Comparison of ENCODE assay signal across 8 cellular contexts in genomic region chr13:51070005-51070649, GRCh38. TPM values are rescaled to one million over a fixed set of nuclear protein-coding genes. Genes with fewer than 3 reads are reported as not detected.
A peak's percentile ranks its signal among the peaks of the same experiment; 100 is the strongest.
DNase-seq lines count a peak whose midpoint lies in the region; ATAC-seq, FAIRE-seq and TF ChIP-seq lines count a peak whose summit lies in the region.

No MANE protein-coding gene starts in this region.

- H3K9ac ChIP-seq in mammary epithelial cell (ENCODE audit: insufficient read depth, low read length): no peak overlapping the region
- no peak overlapping the region for H3K9ac ChIP-seq in keratinocyte (ENCODE audit: control insufficient read depth, extremely low read depth, insufficient read depth, low read length)

- WGBS in mammary epithelial cell (ENCODE audit: low coverage, missing lambda C conversion rate): 6% methylated on average over 11 of the region's 11 CpGs

- dilution Hi-C loops in mammary epithelial cell (cut with HindIII; ENCODE audit: low sequenced_read_pairs) (no loop called here), keratinocyte (cut with MboI; ENCODE audit: extremely low pct_ligation_motif_present, low sequenced_read_pairs) (no loop called here)

- intact Hi-C loops in mammary epithelial cell (cut with micrococcal nuclease): loop anchor here (1.0 to 5.0 kb wide), 6 partner anchors 101 to 1403 kb away; no protein-coding TSS in a partner anchor

- H3K4me2 ChIP-seq in mammary epithelial cell (ENCODE audit: insufficient read depth, low read depth, low read length) (no peak overlapping the region), keratinocyte (ENCODE audit: control insufficient read depth, extremely low read depth, insufficient read depth, low read depth, low read length) (no peak overlapping the region)

- H3K27ac ChIP-seq in mammary epithelial cell (ENCODE audit: insufficient read depth, low read depth, low read length) (no peak overlapping the region), keratinocyte (ENCODE audit: control insufficient read depth, insufficient read depth, low read length) (no peak overlapping the region)

- CTCF ChIA-PET in mammary epithelial cell (lab: Charles Lee; ENCODE audit: low non-redundant PET): no interaction called here

- in situ Hi-C loops in ACHN (cut with HindIII; ENCODE audit: low pct_ligation_motif_present, low pct_unique_long_range_greater_than_20kb, low sequenced_read_pairs): no loop called here
- in situ Hi-C loops in mammary epithelial cell (cut with MboI; ENCODE audit: low sequenced_read_pairs in 2 of 2): loop anchor here in 1 of 2 donors (25.0 kb wide), 3 partner anchors 258 to 1408 kb away; partner anchors contain the start of gene TRIM13

- H2AFZ ChIP-seq in mammary epithelial cell (ENCODE audit: low read depth, low read length) (peak overlapping the region; percentile 33), keratinocyte (ENCODE audit: control insufficient read depth, low read length) (no peak overlapping the region)

- H4K20me1 ChIP-seq in mammary epithelial cell (ENCODE audit: insufficient read depth, low read length) (no peaks in the 10 kb centered on the region), keratinocyte (ENCODE audit: control insufficient read depth, extremely low read depth, insufficient read depth, low read length) (no peaks in the 10 kb centered on the region)

- no peak overlapping the region for H3K4me3 ChIP-seq in WI38 (ENCODE audit: low read depth, low read length)
- no peak overlapping the region for H3K4me3 ChIP-seq in mammary epithelial cell (replicated peaks in 1 of 3; ENCODE audit: insufficient read depth in 1 of 3, low read depth in 2 of 3, low read length in 3 of 3)
- no peak overlapping the region for H3K4me3 ChIP-seq in keratinocyte (ENCODE audit: control insufficient read depth in 2 of 3, extremely low read depth in 1 of 3, insufficient read depth in 2 of 3, low read depth in 1 of 3, low read length in 3 of 3)

- BruUV-seq in mammary epithelial cell (replicated peaks; lab: Mats Ljungman, UMichigan): no TSS peak

- H3K79me2 ChIP-seq in mammary epithelial cell (ENCODE audit: insufficient read depth, low read length) (no peaks in the 10 kb centered on the region), keratinocyte (ENCODE audit: control insufficient read depth, insufficient read depth, low read length) (no peaks in the 10 kb centered on the region)

- H3K36me3 ChIP-seq in mammary epithelial cell (ENCODE audit: insufficient read depth, low read length): no peaks in the 10 kb centered on the region
- no peaks in the 10 kb centered on the region for H3K36me3 ChIP-seq in keratinocyte (ENCODE audit: control insufficient read depth in 2 of 2, extremely low read depth in 1 of 2, insufficient read depth in 2 of 2, low read length in 2 of 2)

- DNase-seq in ACHN (peak; percentile 75), NCI-H2196 (lab: John Stamatoyannopoulos, UW; ENCODE audit: unreplicated experiment) (peak; percentile 80), mammary epithelial cell (peak; percentile 64), keratinocyte (ENCODE audit: low read depth, low spot score) (peak; percentile 41)
- peak; percentile 65 to 75 for DNase-seq in stimulated activated CD4-positive, alpha-beta T cell treated with anti-CD3 and anti-CD28 coated beads, Interleukin-1b, Interleukin-23, amount 100 ng/mL, for 4 hours (ENCODE audit: low read depth in 2 of 2)

- ATAC-seq in GM18517 (IDR thresholded peaks at IDR 0.05; ENCODE audit: unreplicated experiment) (peak; percentile 78), HG03097 (IDR thresholded peaks at IDR 0.05; ENCODE audit: low FRiP score, unreplicated experiment) (peak; percentile 62)

- H3K9me1 ChIP-seq in keratinocyte (ENCODE audit: control insufficient read depth, extremely low read depth, insufficient read depth, low read length): no peaks in the 10 kb centered on the region

- H3K9me3 ChIP-seq in mammary epithelial cell (replicated peaks; ENCODE audit: insufficient read depth, low read length) (no peaks in the 10 kb centered on the region), keratinocyte (ENCODE audit: control insufficient read depth, low read depth, low read length) (no peaks in the 10 kb centered on the region)

- H3K4me1 ChIP-seq in mammary epithelial cell (ENCODE audit: insufficient read depth, low read length): peaks cover 19% of the 10 kb centered on the region
- no peaks in the 10 kb centered on the region for H3K4me1 ChIP-seq in keratinocyte (ENCODE audit: control insufficient read depth, extremely low read depth, insufficient read depth, low read length)

- peak; percentile 92 for TF ChIP-seq CTCF in WI38 (IDR thresholded peaks at IDR 0.05; ENCODE audit: low read depth, low read length)
- TF ChIP-seq CTCF in mammary epithelial cell (conservative IDR thresholded peaks at IDR 0.05 in 1 of 2, IDR thresholded peaks at IDR 0.05 in 1 of 2; ENCODE audit: extremely low read depth in 1 of 2, insufficient read depth in 1 of 2, low read depth in 1 of 2, low read length in 2 of 2): peak; percentile 97 to 98
- peak; percentile 90 to 95 (median 93) for TF ChIP-seq CTCF in keratinocyte (optimal IDR thresholded peaks at IDR 0.05 in 1 of 3, IDR thresholded peaks at IDR 0.05 in 1 of 3, conservative IDR thresholded peaks at IDR 0.05 in 1 of 3; ENCODE audit: extremely low read depth in 1 of 3, insufficient read depth in 2 of 3, low read length in 3 of 3)

- peak; percentile 78 for FAIRE-seq in keratinocyte (lab: Jason Lieb, UNC)

- H3K27me3 ChIP-seq in mammary epithelial cell (ENCODE audit: insufficient read depth, low read length): peaks cover 2% of the 10 kb centered on the region
- H3K27me3 ChIP-seq in keratinocyte (ENCODE audit: control insufficient read depth, extremely low read depth, insufficient read depth, low read length): peaks cover 20% of the 10 kb centered on the region

RNA-seq across cellular contexts. Expression of gene C13orf42, which starts 40.9 kb away (rescaled TPM):
- not detected for total RNA-seq in mammary epithelial cell
- not detected for polyA plus RNA-seq in mammary epithelial cell
- not detected for polyA minus RNA-seq in mammary epithelial cell
- not detected in 3 replicates for polyA plus RNA-seq in keratinocyte
- not detected for polyA plus RNA-seq in keratinocyte (2011; ENCODE audit: low read depth)
- polyA plus RNA-seq in keratinocyte (2011; cell fraction: cytosol; rRNA removed): not detected in 2 replicates
- polyA plus RNA-seq in keratinocyte (2011; cell fraction: nucleus; rRNA removed): not detected in 2 replicates
- not detected in 2 replicates for polyA plus RNA-seq in keratinocyte (2012; ENCODE audit: low replicate concordance)
- not detected in 3 replicates for polyA minus RNA-seq in keratinocyte
- polyA minus RNA-seq in keratinocyte (2011; cell fraction: cytosol; rRNA and poly(A)+ RNA removed): not detected
- polyA minus RNA-seq in keratinocyte (2011; cell fraction: nucleus; rRNA and poly(A)+ RNA removed): not detected in 2 replicates
